ENCODE assay signal across 12 cellular contexts in genomic region chr3:122893282-122893681, GRCh38.
DNase-seq lines count a peak whose midpoint lies in the region; ATAC-seq, FAIRE-seq and TF ChIP-seq lines count a peak whose summit lies in the region.
"Had no signal": no experiment of that assay in that cellular context is flagged by ENCODE, and none has a peak within 500 bp of the region (broad histone marks: within the 10 kb centered on the region; RNA-seq: fewer than 3 reads in every experiment).

No MANE protein-coding gene starts in this region.

- H3K36me3 ChIP-seq in suprapubic skin: no peaks in the 10 kb centered on the region

- no peak overlapping the region for H3K27ac Mint-ChIP-seq in activated naive CD4-positive, alpha-beta T cell treated with anti-CD3 and anti-CD28 coated beads, Interleukin-2, amount 10 ng/mL, durations not matched to agents 7 days and 5 days
- no peak overlapping the region for H3K27ac Mint-ChIP-seq in effector memory CD8-positive, alpha-beta T cell

- TF ChIP-seq CTCF in suprapubic skin (IDR thresholded peaks at IDR 0.05): no peak

- no peaks in the 10 kb centered on the region for H3K36me3 Mint-ChIP-seq in activated naive CD4-positive, alpha-beta T cell treated with anti-CD3 and anti-CD28 coated beads, Interleukin-2, amount 10 ng/mL, durations not matched to agents 7 days and 5 days
- no peaks in the 10 kb centered on the region for H3K36me3 Mint-ChIP-seq in effector memory CD8-positive, alpha-beta T cell (ENCODE audit: insufficient read depth)

- DNase-seq in activated naive CD4-positive, alpha-beta T cell treated with anti-CD3 and anti-CD28 coated beads, Interleukin-2, amount 10 ng/mL, durations not matched to agents 7 days and 5 days: peak; percentile 35
- no peak for DNase-seq in activated naive CD4-positive, alpha-beta T cell treated with Interleukin-2 at 50 U/mL for 16 hours
- DNase-seq in HT-29 (ENCODE audit: low spot score): peak; percentile 54
- DNase-seq in effector memory CD8-positive, alpha-beta T cell: no peak
- peak; percentile 68 for DNase-seq in urothelium cell line (ENCODE audit: low spot score)
- no peak for DNase-seq in NCI-H526 treated with DMSO at 0.1 percent for 48 hours (lab: John Stamatoyannopoulos, UW)
- no peak for DNase-seq in suprapubic skin (ENCODE audit: low spot score in 2 of 2)
- DNase-seq in UCSD-AML1 (lab: John Stamatoyannopoulos, UW; ENCODE audit: unreplicated experiment): no peak
- DNase-seq: activated CD4-positive, alpha-beta T cell treated with anti-CD3 and anti-CD28 coated beads, Interleukin-2, amount 50 U/mL, for 48 hours; NCI-H1105 treated with DMSO at 0.1 percent for 48 hours; NCI-H774 had no signal

- no peak for TF ChIP-seq EP300 in suprapubic skin (IDR thresholded peaks at IDR 0.05)

- CTCF ChIA-PET in activated naive CD4-positive, alpha-beta T cell treated with anti-CD3 and anti-CD28 coated beads, Interleukin-2, amount 10 ng/mL, durations not matched to agents 7 days and 5 days (lab: Charles Lee): interaction anchor here (1.1 kb wide), 1 partner anchor 11 kb away, joined by 4 read pairs; no protein-coding TSS in a partner anchor

- H3K9me3 ChIP-seq in suprapubic skin: no peaks in the 10 kb centered on the region

- WGBS in suprapubic skin: 89% methylated on average over 8 of the region's 8 CpGs

- ATAC-seq in effector memory CD8-positive, alpha-beta T cell (replicated peaks): peak; percentile 69

- H3K27me3 Mint-ChIP-seq in activated naive CD4-positive, alpha-beta T cell treated with anti-CD3 and anti-CD28 coated beads, Interleukin-2, amount 10 ng/mL, durations not matched to agents 7 days and 5 days: peaks cover 25% of the 10 kb centered on the region
- peaks cover 8 to 9% of the 10 kb centered on the region in 2 donors for H3K27me3 Mint-ChIP-seq in effector memory CD8-positive, alpha-beta T cell

- H3K4me1 ChIP-seq in suprapubic skin: peaks cover 29% of the 10 kb centered on the region

- no peaks in the 10 kb centered on the region for H3K9me3 Mint-ChIP-seq in activated naive CD4-positive, alpha-beta T cell treated with anti-CD3 and anti-CD28 coated beads, Interleukin-2, amount 10 ng/mL, durations not matched to agents 7 days and 5 days
- no peaks in the 10 kb centered on the region for H3K9me3 Mint-ChIP-seq in effector memory CD8-positive, alpha-beta T cell

- no peak overlapping the region for H3K4me3 Mint-ChIP-seq in activated naive CD4-positive, alpha-beta T cell treated with anti-CD3 and anti-CD28 coated beads, Interleukin-2, amount 10 ng/mL, durations not matched to agents 7 days and 5 days
- H3K4me3 Mint-ChIP-seq in effector memory CD8-positive, alpha-beta T cell: peak overlapping the region in 1 of 2 donors; percentile 40

- H3K4me1 Mint-ChIP-seq in activated naive CD4-positive, alpha-beta T cell treated with anti-CD3 and anti-CD28 coated beads, Interleukin-2, amount 10 ng/mL, durations not matched to agents 7 days and 5 days: peaks cover 38% of the 10 kb centered on the region
- peaks cover 9 to 15% of the 10 kb centered on the region in 2 donors for H3K4me1 Mint-ChIP-seq in effector memory CD8-positive, alpha-beta T cell (ENCODE audit: low read depth in 2 of 2)

- peak; percentile 20 for FAIRE-seq in urothelium cell line (lab: Jason Lieb, UNC)

- H3K27ac ChIP-seq in suprapubic skin: no peak overlapping the region

- no peak overlapping the region for H3K4me3 ChIP-seq in suprapubic skin
- H3K4me3 ChIP-seq: smooth muscle cell had no signal

- peaks cover 3% of the 10 kb centered on the region for H3K27me3 ChIP-seq in suprapubic skin

- TF ChIP-seq POLR2A in suprapubic skin (IDR thresholded peaks at IDR 0.05): no peak

Comparison
In these comparisons a context has a peak if more than half of its experiments do, and no peak if none do; other contexts are left out.
1. DNase-seq: peak in activated naive CD4-positive, alpha-beta T cell treated with anti-CD3 and anti-CD28 coated beads, Interleukin-2, amount 10 ng/mL, durations not matched to agents 7 days and 5 days (single experiment), HT-29 (single experiment) and urothelium cell line (single experiment); none in activated naive CD4-positive, alpha-beta T cell treated with Interleukin-2 at 50 U/mL for 16 hours (single experiment), effector memory CD8-positive, alpha-beta T cell (0 of 3), NCI-H526 treated with DMSO at 0.1 percent for 48 hours (single experiment), suprapubic skin (0 of 2) and UCSD-AML1 (single experiment).